Comparison of ENCODE assay signal across 11 cellular contexts in the genomic region with DNA sequence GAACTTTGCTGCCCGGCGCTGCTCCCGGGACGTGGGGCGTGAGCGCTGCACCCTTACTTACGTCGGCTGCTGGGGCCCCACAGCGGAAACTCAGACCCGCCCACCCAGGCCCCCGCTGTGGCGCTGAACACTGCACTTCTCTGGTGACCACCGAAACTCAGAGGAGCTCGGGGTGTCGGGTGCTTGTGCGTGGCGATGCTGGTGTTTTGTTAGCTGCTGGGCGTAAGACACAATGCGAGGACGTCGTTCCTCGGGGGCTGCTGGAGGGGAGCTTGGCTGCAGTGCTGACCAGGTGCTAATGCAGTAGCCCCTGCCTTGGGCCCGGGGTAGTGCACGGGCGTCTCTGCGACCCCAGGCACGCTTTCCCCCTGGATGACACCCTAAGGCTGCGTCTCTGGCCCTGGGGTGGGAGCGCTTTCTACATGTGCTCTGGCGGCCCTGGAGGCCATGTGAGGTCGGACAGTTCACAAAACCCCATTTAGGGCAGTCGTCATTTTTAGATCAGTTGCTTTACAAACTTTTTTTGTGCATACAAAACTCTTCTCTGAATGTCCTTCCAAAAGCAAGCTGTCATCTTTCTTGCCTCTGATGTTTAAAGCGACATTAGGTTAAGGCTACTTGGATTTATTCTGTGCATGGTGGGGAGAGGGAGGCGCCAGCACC. TPM values are rescaled to one million over a fixed set of nuclear protein-coding genes. Genes with fewer than 3 reads are reported as not detected.
DNase-seq lines count a peak whose midpoint lies in the region; TF ChIP-seq lines count a peak whose summit lies in the region.
"Had no signal": no experiment of that assay in that cellular context is flagged by ENCODE, and none has a peak within 500 bp of the region (broad histone marks: within the 10 kb centered on the region; RNA-seq: fewer than 3 reads in every experiment).

No MANE protein-coding gene starts in this region.

- H3K27ac ChIP-seq in HUES48 (ENCODE audit: low read depth, low read length) = peak overlapping the region; percentile 94
- peak overlapping the region; percentile 79 for H3K27ac ChIP-seq in colonic mucosa
- H3K27ac ChIP-seq in temporal lobe (ENCODE audit: low read depth, low read length) = peak overlapping the region; percentile 95
- no peak overlapping the region for H3K27ac ChIP-seq in CD8-positive, alpha-beta memory T cell (ENCODE audit: low read depth, low read length)

- H3K27me3 ChIP-seq in HUES48 (ENCODE audit: control insufficient read depth, insufficient read depth, low read length) = no peaks in the 10 kb centered on the region
- no peaks in the 10 kb centered on the region for H3K27me3 ChIP-seq in colonic mucosa
- H3K27me3 ChIP-seq in CD8-positive, alpha-beta memory T cell (ENCODE audit: insufficient read depth, low read length, poor library complexity, severe bottlenecking) = no peaks in the 10 kb centered on the region

- TF ChIP-seq CTCF in colonic mucosa (IDR thresholded peaks at IDR 0.05) = no peak
- TF ChIP-seq CTCF in mesothelial cell of epicardium (IDR thresholded peaks at IDR 0.05; ENCODE audit: unreplicated experiment) = no peak

- no peaks in the 10 kb centered on the region for H3K36me3 Mint-ChIP-seq in mesothelial cell of epicardium
- H3K36me3 Mint-ChIP-seq in CD8-positive, alpha-beta memory T cell = peaks cover 0 to 42% (median 0%) of the 10 kb centered on the region in 3 donors

- H3K4me1 ChIP-seq in HUES48 (ENCODE audit: control insufficient read depth, insufficient read depth, low read length) (peaks cover 33% of the 10 kb centered on the region), colonic mucosa (peaks cover 22% of the 10 kb centered on the region)
- H3K4me1 ChIP-seq in CD8-positive, alpha-beta memory T cell (ENCODE audit: insufficient read depth, low read length) = peaks cover 29% of the 10 kb centered on the region

- DNase-seq in colonic mucosa (no peak), mesothelial cell of epicardium (ENCODE audit: low spot score in 2 of 2, unreplicated experiment in 2 of 2) (no peak), amniotic stem cell (lab: John Stamatoyannopoulos, UW) (no peak), GM19240 (ENCODE audit: insufficient read length, low spot score) (no peak), anterior cingulate cortex (lab: John Stamatoyannopoulos, UW) (no peak)
- DNase-seq in CD8-positive, alpha-beta memory T cell = no peak
- DNase-seq: activated CD4-positive, alpha-beta T cell treated with anti-CD3 and anti-CD28 coated beads, Interleukin-2, amount 10 ng/mL, durations not matched to agents 7 days and 5 days; stimulated activated CD4-positive, alpha-beta T cell treated with anti-CD3 and anti-CD28 coated beads, Interleukin-12 subunit alpha, Interleukin-12 subunit beta, amount 100 ng/mL, for 4 hours had no signal

- H3K27me3 Mint-ChIP-seq in mesothelial cell of epicardium (ENCODE audit: low read depth) = peaks cover 3% of the 10 kb centered on the region
- no peaks in the 10 kb centered on the region for H3K27me3 Mint-ChIP-seq in CD8-positive, alpha-beta memory T cell
- H3K27me3 Mint-ChIP-seq: activated CD4-positive, alpha-beta T cell treated with anti-CD3 and anti-CD28 coated beads, Interleukin-2, amount 10 ng/mL, durations not matched to agents 7 days and 5 days had no signal

- H3K4me1 Mint-ChIP-seq in mesothelial cell of epicardium = peaks cover 56% of the 10 kb centered on the region
- peaks cover 26 to 39% (median 27%) of the 10 kb centered on the region in 3 donors for H3K4me1 Mint-ChIP-seq in CD8-positive, alpha-beta memory T cell

- H3K36me3 ChIP-seq in HUES48 (ENCODE audit: control insufficient read depth, insufficient read depth, low read length) (peaks cover 18% of the 10 kb centered on the region), colonic mucosa (peaks cover 18% of the 10 kb centered on the region)
- no peaks in the 10 kb centered on the region for H3K36me3 ChIP-seq in CD8-positive, alpha-beta memory T cell (ENCODE audit: insufficient read depth, low read length)

- H3K4me3 ChIP-seq in HUES48 (ENCODE audit: low read depth, low read length) (no peak overlapping the region), colonic mucosa (peak overlapping the region; percentile 23)
- H3K4me3 ChIP-seq in CD8-positive, alpha-beta memory T cell (ENCODE audit: low read length) = no peak overlapping the region

- H3K9ac ChIP-seq in HUES48 (ENCODE audit: low read depth, low read length) (peak overlapping the region; percentile 21; the same call in 1 of the 2 replicates), colonic mucosa (ENCODE audit: low read depth in 2 of 2, low read length in 2 of 2) (peak overlapping the region; percentile 70 to 76)

- CTCF ChIA-PET in CD8-positive, alpha-beta memory T cell (lab: Charles Lee) = no interaction called here

- H3K9me3 ChIP-seq in HUES48 (ENCODE audit: control insufficient read depth, insufficient read depth, low read length) (no peaks in the 10 kb centered on the region), colonic mucosa (no peaks in the 10 kb centered on the region)
- no peaks in the 10 kb centered on the region for H3K9me3 ChIP-seq in CD8-positive, alpha-beta memory T cell (ENCODE audit: low read length)

- H3K4me3 Mint-ChIP-seq in mesothelial cell of epicardium = peak overlapping the region; percentile 45
- H3K4me3 Mint-ChIP-seq in CD8-positive, alpha-beta memory T cell = peak overlapping the region in 1 of 7 donors; percentile 50
- H3K4me3 Mint-ChIP-seq: activated CD4-positive, alpha-beta T cell treated with anti-CD3 and anti-CD28 coated beads, Interleukin-2, amount 10 ng/mL, durations not matched to agents 7 days and 5 days had no signal

- H3K27ac Mint-ChIP-seq in mesothelial cell of epicardium = peak overlapping the region; percentile 100
- H3K27ac Mint-ChIP-seq in CD8-positive, alpha-beta memory T cell = peak overlapping the region in 1 of 8 donors; percentile 36
- H3K27ac Mint-ChIP-seq: activated CD4-positive, alpha-beta T cell treated with anti-CD3 and anti-CD28 coated beads, Interleukin-2, amount 10 ng/mL, durations not matched to agents 7 days and 5 days had no signal

- intact Hi-C loops in colonic mucosa (cut with DNase I) = no loop called here

- no peaks in the 10 kb centered on the region for H3K9me3 Mint-ChIP-seq in mesothelial cell of epicardium
- no peaks in the 10 kb centered on the region for H3K9me3 Mint-ChIP-seq in CD8-positive, alpha-beta memory T cell
- H3K9me3 Mint-ChIP-seq: activated CD4-positive, alpha-beta T cell treated with anti-CD3 and anti-CD28 coated beads, Interleukin-2, amount 10 ng/mL, durations not matched to agents 7 days and 5 days had no signal

- POLR2A ChIA-PET in CD8-positive, alpha-beta memory T cell (lab: Charles Lee) = no interaction called here

RNA-seq across cellular contexts. Expression of a gene that starts 5.7 kb away (rescaled TPM):
- 10 to 100 TPM; 30.7 to 42.4 TPM for total RNA-seq in colonic mucosa
- total RNA-seq in mesothelial cell of epicardium = 46.0 to 47.7 TPM (median 46.5 TPM) in 3 replicates
- total RNA-seq in temporal lobe = 8.4 TPM
- total RNA-seq in CD8-positive, alpha-beta memory T cell = 10 to 100 TPM; 36.6 to 41.1 TPM
- 0.85 TPM for polyA plus RNA-seq in CD8-positive, alpha-beta memory T cell

RNA-seq across cellular contexts. Expression of a gene that starts 19.8 kb away (rescaled TPM):
- total RNA-seq in colonic mucosa = 10 to 100 TPM; 35.8 to 54.3 TPM
- 4.3 to 5.0 TPM (median 5.0 TPM) in 3 replicates for total RNA-seq in mesothelial cell of epicardium
- total RNA-seq in temporal lobe = not detected
- not detected for total RNA-seq in CD8-positive, alpha-beta memory T cell
- not detected for polyA plus RNA-seq in CD8-positive, alpha-beta memory T cell
- total RNA-seq: activated CD4-positive, alpha-beta T cell treated with anti-CD3 and anti-CD28 coated beads, Interleukin-2, amount 10 ng/mL, durations not matched to agents 7 days and 5 days; RPMI7951 had no signal

RNA-seq across cellular contexts. Expression of a gene that starts 32.0 kb away (rescaled TPM):
- total RNA-seq in colonic mucosa (100 to 1,000 TPM in 1 of 2 donors, 10 to 100 TPM in 1; 61.0 to 141 TPM), mesothelial cell of epicardium (141 to 163 TPM (median 149 TPM) in 3 replicates), temporal lobe (32.2 TPM)
- total RNA-seq in CD8-positive, alpha-beta memory T cell = 100 to 1,000 TPM in 1 of 2 experiments, 10 to 100 TPM in 1; 96.6 to 111 TPM
- polyA plus RNA-seq in CD8-positive, alpha-beta memory T cell = 26.1 TPM

RNA-seq across cellular contexts. Expression of a gene that starts 33.6 kb away (rescaled TPM):
- total RNA-seq in colonic mucosa = 10 to 100 TPM; 28.7 to 45.8 TPM
- 27.0 to 32.5 TPM (median 31.0 TPM) in 3 replicates for total RNA-seq in mesothelial cell of epicardium
- 12.5 TPM for total RNA-seq in temporal lobe
- 10 to 100 TPM; 71.0 to 80.7 TPM for total RNA-seq in CD8-positive, alpha-beta memory T cell
- 51.3 TPM for polyA plus RNA-seq in CD8-positive, alpha-beta memory T cell
